In the genomic region with DNA sequence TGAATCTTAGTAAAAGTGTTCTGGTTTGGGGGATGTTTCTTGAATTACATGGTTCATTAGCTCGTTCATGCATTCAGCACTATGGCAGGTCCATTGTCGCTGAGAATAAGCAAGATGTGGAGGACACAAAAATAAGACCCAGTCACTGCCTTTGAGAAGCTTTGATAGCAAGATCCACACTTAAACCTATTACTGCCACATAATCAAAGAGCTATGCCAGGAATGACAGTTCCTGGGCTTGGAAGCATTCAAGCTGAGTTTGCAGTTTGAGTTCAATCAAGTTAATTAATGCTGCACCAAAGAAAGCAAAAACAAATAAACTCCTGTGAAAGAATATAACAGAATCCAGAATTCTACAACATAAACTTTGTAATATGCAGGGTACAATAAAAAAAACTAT, we compare ENCODE assay signal across 23 cellular contexts.
"Had no signal": no experiment of that assay in that cellular context is flagged by ENCODE, and none has a peak within 500 bp of the region (broad histone marks: within the 10 kb centered on the region; RNA-seq: fewer than 3 reads in every experiment).

No MANE protein-coding gene starts in this region.

- H3K27ac Mint-ChIP-seq: effector memory CD8-positive, alpha-beta T cell; naive thymus-derived CD8-positive, alpha-beta T cell; nephron progenitor cell; stimulated activated effector memory CD8-positive, alpha-beta T cell treated with anti-CD3 and anti-CD28 coated beads, Interleukin-12 subunit alpha, Interleukin-12 subunit beta, amount 100 ng/mL, for 72 hours had no signal

- H3K27ac ChIP-seq: epithelial cell of prostate, left lung, prostate gland, right lobe of liver, stomach, thyroid gland, vagina had no signal

- H3K9me3 ChIP-seq: prostate gland, right lobe of liver, thyroid gland had no signal

- H3K4me1 Mint-ChIP-seq: naive thymus-derived CD8-positive, alpha-beta T cell; stimulated activated effector memory CD8-positive, alpha-beta T cell treated with anti-CD3 and anti-CD28 coated beads, Interleukin-12 subunit alpha, Interleukin-12 subunit beta, amount 100 ng/mL, for 72 hours had no signal

- H3K9me3 Mint-ChIP-seq: effector memory CD8-positive, alpha-beta T cell; stimulated activated effector memory CD8-positive, alpha-beta T cell treated with anti-CD3 and anti-CD28 coated beads, Interleukin-12 subunit alpha, Interleukin-12 subunit beta, amount 100 ng/mL, for 72 hours had no signal

- DNase-seq: cerebellar nuclear complex; cortex of kidney; effector memory CD8-positive, alpha-beta T cell; head of caudate nucleus; kidney; left cardiac atrium; left lung; naive thymus-derived CD8-positive, alpha-beta T cell; nephron progenitor cell; nucleus accumbens; right lobe of liver; stimulated activated CD4-positive, alpha-beta T cell treated with anti-CD3 and anti-CD28 coated beads, Interleukin-12 subunit alpha, Interleukin-12 subunit beta, amount 100 ng/mL, for 4 hours; stimulated activated CD4-positive, alpha-beta T cell treated with anti-CD3 and anti-CD28 coated beads, Interleukin-1b, Interleukin-23, amount 100 ng/mL, for 48 hours; stimulated activated CD4-positive, alpha-beta T cell treated with anti-CD3 and anti-CD28 coated beads, Interleukin-4, amount 100 ng/mL, for 1 hour; stimulated activated naive CD4-positive, alpha-beta T cell treated with Interleukin-2 at 50 U/mL for 16 hours; stomach; thyroid gland had no signal

- ATAC-seq: effector memory CD8-positive, alpha-beta T cell; left cardiac atrium; left lung; naive thymus-derived CD8-positive, alpha-beta T cell; right lobe of liver; stimulated activated effector memory CD8-positive, alpha-beta T cell treated with anti-CD3 and anti-CD28 coated beads, Interleukin-12 subunit alpha, Interleukin-12 subunit beta, amount 100 ng/mL, for 72 hours had no signal

- FAIRE-seq: frontal cortex, kidney had no signal

- H3K27me3 ChIP-seq: left lung, right lobe of liver, stomach, thyroid gland, vagina had no signal

- H3K36me3 ChIP-seq: left lung, prostate gland, right lobe of liver, stomach, thyroid gland, vagina had no signal

- H3K36me3 Mint-ChIP-seq: stimulated activated effector memory CD8-positive, alpha-beta T cell treated with anti-CD3 and anti-CD28 coated beads, Interleukin-12 subunit alpha, Interleukin-12 subunit beta, amount 100 ng/mL, for 72 hours had no signal

- H3K4me2 ChIP-seq: smooth muscle cell had no signal

- H3K4me3 ChIP-seq: left lung, prostate gland, right lobe of liver, smooth muscle cell, stomach, thyroid gland, vagina had no signal

- H3K4me1 ChIP-seq: left lung, prostate gland, right lobe of liver, thyroid gland had no signal

- H3K4me3 Mint-ChIP-seq: effector memory CD8-positive, alpha-beta T cell; naive thymus-derived CD8-positive, alpha-beta T cell; nephron progenitor cell; stimulated activated effector memory CD8-positive, alpha-beta T cell treated with anti-CD3 and anti-CD28 coated beads, Interleukin-12 subunit alpha, Interleukin-12 subunit beta, amount 100 ng/mL, for 72 hours had no signal
